ENCODE assay signal across 9 cellular contexts in genomic region chr19:55354698-55355212, GRCh38. TPM values are rescaled to one million over a fixed set of nuclear protein-coding genes. Genes with fewer than 3 reads are reported as not detected.
A peak's percentile ranks its signal among the peaks of the same experiment; 100 is the strongest.
DNase-seq lines count a peak whose midpoint lies in the region; ATAC-seq and TF ChIP-seq lines count a peak whose summit lies in the region.
"Had no signal": no experiment of that assay in that cellular context is flagged by ENCODE, and none has a peak within 500 bp of the region (broad histone marks: within the 10 kb centered on the region; RNA-seq: fewer than 3 reads in every experiment).

Gene COX6B2 (minus strand): TSS chr19:55354719. CDS start chr19:55354521, 198 bp downstream.

- TF ChIP-seq POLR2A in heart left ventricle (IDR thresholded peaks at IDR 0.05): no peak

- H3K4me1 ChIP-seq in heart left ventricle (peaks cover 0 to 19% (median 14%) of the 10 kb centered on the region in 12 donors), mesendoderm (ENCODE audit: control insufficient read depth, low read depth, low read length) (peaks cover 3% of the 10 kb centered on the region), upper lobe of right lung (peaks cover 14% of the 10 kb centered on the region)

- H3K27me3 Mint-ChIP-seq in MCF 10A (ENCODE audit: insufficient read depth, unreplicated experiment): peaks cover 13% of the 10 kb centered on the region

- no peak within 1 kb of the TSS for H2BK120ac ChIP-seq in mesendoderm (ENCODE audit: low read depth, low read length)

- H3K4ac ChIP-seq in mesendoderm (ENCODE audit: low read depth, low read length): no peak within 1 kb of the TSS

- peak within 1 kb of the TSS; percentile 70 for H3K4me3 Mint-ChIP-seq in MCF 10A (ENCODE audit: unreplicated experiment)

- peak within 1 kb of the TSS; percentile 59 for H3K9ac ChIP-seq in mesendoderm (ENCODE audit: low read length)

- no peak for TF ChIP-seq CTCF in heart left ventricle (IDR thresholded peaks at IDR 0.05)
- no peak for TF ChIP-seq CTCF in MCF 10A (IDR thresholded peaks at IDR 0.05; ENCODE audit: unreplicated experiment)
- no peak for TF ChIP-seq CTCF in upper lobe of right lung (IDR thresholded peaks at IDR 0.05)

- no peaks in the 10 kb centered on the region for H3K36me3 Mint-ChIP-seq in MCF 10A (ENCODE audit: insufficient read depth, unreplicated experiment)

- no peak within 1 kb of the TSS for H4K5ac ChIP-seq in mesendoderm (ENCODE audit: low read length)

- no peaks in the 10 kb centered on the region for H3K79me2 ChIP-seq in mesendoderm (ENCODE audit: control insufficient read depth, insufficient read depth, low read length)

- H2BK15ac ChIP-seq in mesendoderm (replicated peaks; ENCODE audit: low read depth): no peak within 1 kb of the TSS

- H3K23ac ChIP-seq in mesendoderm (ENCODE audit: low read length): no peak within 1 kb of the TSS

- POLR2A ChIA-PET in MCF 10A (lab: Yijun Ruan, JAX): interaction anchor here (0.9 to 3.4 kb wide), 3 partner anchors 9 to 16 kb away, joined by 4 to 14 read pairs (median 4); partner anchors contain the start of gene KMT5C

- peaks cover 19% of the 10 kb centered on the region for H3K4me1 Mint-ChIP-seq in MCF 10A (ENCODE audit: insufficient read depth, unreplicated experiment)

- no TSS peak for BruUV-seq in MCF 10A (replicated peaks; lab: Mats Ljungman, UMichigan)

- intact Hi-C loops in heart left ventricle (cut with DNase I) (no loop called here), Right ventricle myocardium inferior (cut with DNase I) (no loop called here), MCF 10A (cut with micrococcal nuclease) (no loop called here), upper lobe of right lung (cut with DNase I) (no loop called here), head of caudate nucleus (cut with DNase I) (no loop called here)

- H3K27ac Mint-ChIP-seq in MCF 10A (ENCODE audit: low read depth, unreplicated experiment): no peak within 1 kb of the TSS

- peak within 1 kb of the TSS; percentile 75 for H3K56ac ChIP-seq in mesendoderm (ENCODE audit: low read length)

- H2AK5ac ChIP-seq in mesendoderm (ENCODE audit: low read length): no peak within 1 kb of the TSS

- CTCF ChIA-PET in MCF 10A (lab: Yijun Ruan, JAX): interaction anchor here (0.8 kb wide), 1 partner anchor 53 kb away, joined by 3 read pairs; no protein-coding TSS in a partner anchor

- H4K8ac ChIP-seq in mesendoderm (ENCODE audit: low read depth, low read length): no peak within 1 kb of the TSS

- DNase-seq in heart left ventricle (no peak), Right ventricle myocardium inferior (ENCODE audit: missing footprints) (no peak), MCF 10A (ENCODE audit: unreplicated experiment) (no peak), mesendoderm (no peak), upper lobe of right lung (no peak), NCI-H1694 treated with DMSO at 0.1 percent for 48 hours (lab: John Stamatoyannopoulos, UW) (no peak), head of caudate nucleus (no peak), SKM-1 (lab: John Stamatoyannopoulos, UW; ENCODE audit: unreplicated experiment) (no peak)

- peak within 1 kb of the TSS; percentile 61 for H3K4me2 ChIP-seq in mesendoderm (ENCODE audit: low read length)

- H3K18ac ChIP-seq in mesendoderm (ENCODE audit: low read length): no peak within 1 kb of the TSS

- peak within 1 kb of the TSS in 11 of 12 donors; percentile 13 to 56 (median 35) for H3K4me3 ChIP-seq in heart left ventricle
- no peak within 1 kb of the TSS for H3K4me3 ChIP-seq in mesendoderm (ENCODE audit: low read length)
- H3K4me3 ChIP-seq in upper lobe of right lung: peak within 1 kb of the TSS; percentile 46

- no peaks in the 10 kb centered on the region for H3K9me3 ChIP-seq in heart left ventricle
- H3K9me3 ChIP-seq in upper lobe of right lung: no peaks in the 10 kb centered on the region

- H3K27ac ChIP-seq in heart left ventricle (no peak within 1 kb of the TSS), mesendoderm (ENCODE audit: low read depth, low read length) (no peak within 1 kb of the TSS), upper lobe of right lung (no peak within 1 kb of the TSS)

- H3K36me3 ChIP-seq in heart left ventricle (no peaks in the 10 kb centered on the region), mesendoderm (ENCODE audit: control insufficient read depth, insufficient read depth, low read length) (no peaks in the 10 kb centered on the region), upper lobe of right lung (no peaks in the 10 kb centered on the region)

- 0 to 4% (median 2%) methylated on average over 9 to 42 of the region's 43 CpGs for WGBS in heart left ventricle, 4 donors
- WGBS in mesendoderm (ENCODE audit: extremely low coverage, insufficient coverage, low lambda C conversion rate): no CpG with 5 or more reads among the region's 43 CpGs

- H3K9me3 Mint-ChIP-seq in MCF 10A (ENCODE audit: unreplicated experiment): no peaks in the 10 kb centered on the region

- H2BK5ac ChIP-seq in mesendoderm (ENCODE audit: low read length): no peak within 1 kb of the TSS

- H3K27me3 ChIP-seq in heart left ventricle (peaks cover 10 to 75% (median 47%) of the 10 kb centered on the region in 9 donors), mesendoderm (ENCODE audit: insufficient read depth, low read length, poor library complexity) (peaks cover 16% of the 10 kb centered on the region), upper lobe of right lung (peaks cover 40% of the 10 kb centered on the region)

- no peaks in the 10 kb centered on the region for H3K79me1 ChIP-seq in mesendoderm (ENCODE audit: low read length)

- ATAC-seq in heart left ventricle: no peak
- no peak for ATAC-seq in Right ventricle myocardium inferior
- ATAC-seq in upper lobe of right lung: no peak

RNA-seq across cellular contexts. Expression of gene COX6B2, which starts in this region (rescaled TPM):
- total RNA-seq in heart left ventricle (under 1 TPM in 1 of 9 donors, not detected in 8; 0.16 TPM), Right ventricle myocardium inferior (not detected), MCF 10A (2022) (0.33 and 0.93 TPM in 2 replicates), upper lobe of right lung (not detected)
- polyA plus RNA-seq in heart left ventricle: not detected
- polyA plus RNA-seq in mesendoderm (2013, experiment 1 of 2): 0.10 TPM
- polyA plus RNA-seq in mesendoderm (2013, experiment 2 of 2): 0.10 TPM
- total RNA-seq: Daoy had no signal
